ENCODE assay signal across 9 cellular contexts in genomic region chr14:59275668-59276067, GRCh38.
DNase-seq lines count a peak whose midpoint lies in the region; ATAC-seq and TF ChIP-seq lines count a peak whose summit lies in the region.
"Had no signal": no experiment of that assay in that cellular context is flagged by ENCODE, and none has a peak within 500 bp of the region (broad histone marks: within the 10 kb centered on the region; RNA-seq: fewer than 3 reads in every experiment).

No MANE protein-coding gene starts in this region.

- H3K4me1 ChIP-seq in esophagus squamous epithelium: peaks cover 16 to 59% (median 31%) of the 10 kb centered on the region in 3 donors

- no peaks in the 10 kb centered on the region for H3K9me3 ChIP-seq in esophagus squamous epithelium
- H3K9me3 ChIP-seq: upper lobe of left lung had no signal

- no peak for TF ChIP-seq CTCF in esophagus squamous epithelium (IDR thresholded peaks at IDR 0.05)

- H3K36me3 Mint-ChIP-seq in activated CD8-positive, alpha-beta memory T cell treated with anti-CD3 and anti-CD28 coated beads, Interleukin-2, amount 10 ng/mL, durations not matched to agents 7 days and 5 days: peaks cover 8% of the 10 kb centered on the region
- peaks cover 2 to 8% of the 10 kb centered on the region in 2 donors for H3K36me3 Mint-ChIP-seq in stimulated activated naive B cell treated with anti-CD40 and anti-IgM and Interleukin-4, amounts not matched to agents 10 μg/mL and 1 μg/mL and 100 μg/mL, for 72 hours

- peak overlapping the region; percentile 69 for H3K27ac Mint-ChIP-seq in activated CD8-positive, alpha-beta memory T cell treated with anti-CD3 and anti-CD28 coated beads, Interleukin-2, amount 10 ng/mL, durations not matched to agents 7 days and 5 days
- H3K27ac Mint-ChIP-seq in stimulated activated naive B cell treated with anti-CD40 and anti-IgM and Interleukin-4, amounts not matched to agents 10 μg/mL and 1 μg/mL and 100 μg/mL, for 72 hours: no peak overlapping the region

- H3K9me3 Mint-ChIP-seq in activated CD8-positive, alpha-beta memory T cell treated with anti-CD3 and anti-CD28 coated beads, Interleukin-2, amount 10 ng/mL, durations not matched to agents 7 days and 5 days (ENCODE audit: low read depth): no peaks in the 10 kb centered on the region
- no peaks in the 10 kb centered on the region for H3K9me3 Mint-ChIP-seq in stimulated activated naive B cell treated with anti-CD40 and anti-IgM and Interleukin-4, amounts not matched to agents 10 μg/mL and 1 μg/mL and 100 μg/mL, for 72 hours

- H3K4me3 ChIP-seq in esophagus squamous epithelium: no peak overlapping the region
- H3K4me3 ChIP-seq: upper lobe of left lung had no signal

- peak in 1 of 4 donors; percentile 16 for TF ChIP-seq POLR2A in esophagus squamous epithelium (IDR thresholded peaks at IDR 0.05)

- no peak for DNase-seq in activated CD8-positive, alpha-beta memory T cell treated with anti-CD3 and anti-CD28 coated beads, Interleukin-2, amount 10 ng/mL, durations not matched to agents 7 days and 5 days
- no peak for DNase-seq in activated CD8-positive, alpha-beta memory T cell treated with anti-CD3 and anti-CD28 coated beads, Interleukin-2, amount 50 U/mL, for 4 hours
- DNase-seq in OCI-M1 (lab: John Stamatoyannopoulos, UW) (peak; percentile 48), esophagus squamous epithelium (lab: John Stamatoyannopoulos, UW) (no peak), head of caudate nucleus (no peak), SK-N-DZ (ENCODE audit: low spot score) (no peak)
- no peak for DNase-seq in stimulated activated naive B cell treated with anti-CD40 and anti-IgM and Interleukin-4, amounts not matched to agents 10 μg/mL and 1 μg/mL and 100 μg/mL, for 72 hours
- DNase-seq: upper lobe of left lung had no signal

- H3K4me3 Mint-ChIP-seq in activated CD8-positive, alpha-beta memory T cell treated with anti-CD3 and anti-CD28 coated beads, Interleukin-2, amount 10 ng/mL, durations not matched to agents 7 days and 5 days: no peak overlapping the region
- peak overlapping the region in 1 of 2 donors; percentile 56 for H3K4me3 Mint-ChIP-seq in stimulated activated naive B cell treated with anti-CD40 and anti-IgM and Interleukin-4, amounts not matched to agents 10 μg/mL and 1 μg/mL and 100 μg/mL, for 72 hours

- CTCF ChIA-PET in activated CD8-positive, alpha-beta memory T cell treated with anti-CD3 and anti-CD28 coated beads, Interleukin-2, amount 10 ng/mL, durations not matched to agents 7 days and 5 days (lab: Charles Lee): interaction anchor here (0.6 to 2.2 kb wide), 2 partner anchors 9 to 301 kb away, joined by 3 to 5 read pairs; partner anchors contain the start of gene CCDC175

- peak overlapping the region; percentile 50 to 75 (median 61) for H3K27ac ChIP-seq in esophagus squamous epithelium

- intact Hi-C loops in esophagus squamous epithelium (cut with DNase I): no loop called here
- intact Hi-C loops in head of caudate nucleus (cut with DNase I): no loop called here

- H3K4me1 Mint-ChIP-seq in activated CD8-positive, alpha-beta memory T cell treated with anti-CD3 and anti-CD28 coated beads, Interleukin-2, amount 10 ng/mL, durations not matched to agents 7 days and 5 days: peaks cover 35% of the 10 kb centered on the region
- H3K4me1 Mint-ChIP-seq in stimulated activated naive B cell treated with anti-CD40 and anti-IgM and Interleukin-4, amounts not matched to agents 10 μg/mL and 1 μg/mL and 100 μg/mL, for 72 hours: peaks cover 17 to 25% of the 10 kb centered on the region in 2 donors

- no peaks in the 10 kb centered on the region for H3K36me3 ChIP-seq in esophagus squamous epithelium
- H3K36me3 ChIP-seq: upper lobe of left lung had no signal

- H3K27me3 Mint-ChIP-seq in activated CD8-positive, alpha-beta memory T cell treated with anti-CD3 and anti-CD28 coated beads, Interleukin-2, amount 10 ng/mL, durations not matched to agents 7 days and 5 days: no peaks in the 10 kb centered on the region
- H3K27me3 Mint-ChIP-seq in stimulated activated naive B cell treated with anti-CD40 and anti-IgM and Interleukin-4, amounts not matched to agents 10 μg/mL and 1 μg/mL and 100 μg/mL, for 72 hours: no peaks in the 10 kb centered on the region

- no peaks in the 10 kb centered on the region for H3K27me3 ChIP-seq in esophagus squamous epithelium
- H3K27me3 ChIP-seq: upper lobe of left lung had no signal

- ATAC-seq in activated CD8-positive, alpha-beta memory T cell treated with anti-CD3 and anti-CD28 coated beads, Interleukin-2, amount 10 ng/mL, durations not matched to agents 7 days and 5 days: peak; percentile 90
- ATAC-seq in HG02938 (IDR thresholded peaks at IDR 0.05; ENCODE audit: unreplicated experiment): peak; percentile 95
- ATAC-seq in stimulated activated naive B cell treated with anti-CD40 and anti-IgM and Interleukin-4, amounts not matched to agents 10 μg/mL and 1 μg/mL and 100 μg/mL, for 72 hours (replicated peaks): peak; percentile 96 to 97
